Comparison of ENCODE assay signal across 9 cellular contexts in genomic region chr20:54649511-54649962, GRCh38.
DNase-seq lines count a peak whose midpoint lies in the region; TF ChIP-seq lines count a peak whose summit lies in the region.
"Had no signal": no experiment of that assay in that cellular context is flagged by ENCODE, and none has a peak within 500 bp of the region (broad histone marks: within the 10 kb centered on the region; RNA-seq: fewer than 3 reads in every experiment).

No MANE protein-coding gene starts in this region.

- H3K4me3 ChIP-seq in epithelial cell of esophagus (ENCODE audit: low read length): no peak overlapping the region
- H3K4me3 ChIP-seq: skin epidermis had no signal

- peak; percentile 86 for TF ChIP-seq CTCF in epithelial cell of esophagus (IDR thresholded peaks at IDR 0.05; ENCODE audit: insufficient read depth, low read depth, low read length, missing control alignments)

- DNase-seq in activated gamma-delta T cell treated with Interleukin-2 at 50 U/mL for 16 hours: peak; percentile 49
- no peak for DNase-seq in activated gamma-delta T cell (lab: John Stamatoyannopoulos, UW)
- peak; percentile 76 for DNase-seq in HPDE6-E6E7 (ENCODE audit: extremely low spot score)
- DNase-seq in NCI-H82 treated with DMSO at 0.1 percent for 48 hours (lab: John Stamatoyannopoulos, UW; ENCODE audit: unreplicated experiment): peak; percentile 81
- DNase-seq in activated CD8-positive, alpha-beta memory T cell treated with anti-CD3 and anti-CD28 coated beads for 24 hours: peak; percentile 85
- DNase-seq in epithelial cell of esophagus (ENCODE audit: low read depth): peak; percentile 80
- DNase-seq in mucosa of gallbladder (ENCODE audit: low spot score): peak; percentile 89
- peak; percentile 40 for DNase-seq in stimulated activated CD8-positive, alpha-beta memory T cell treated with anti-CD3 and anti-CD28 coated beads, Interleukin-7, amount 100 ng/mL, for 24 hours (ENCODE audit: low read depth)
